ENCODE assay signal across 16 cellular contexts in the genomic region with DNA sequence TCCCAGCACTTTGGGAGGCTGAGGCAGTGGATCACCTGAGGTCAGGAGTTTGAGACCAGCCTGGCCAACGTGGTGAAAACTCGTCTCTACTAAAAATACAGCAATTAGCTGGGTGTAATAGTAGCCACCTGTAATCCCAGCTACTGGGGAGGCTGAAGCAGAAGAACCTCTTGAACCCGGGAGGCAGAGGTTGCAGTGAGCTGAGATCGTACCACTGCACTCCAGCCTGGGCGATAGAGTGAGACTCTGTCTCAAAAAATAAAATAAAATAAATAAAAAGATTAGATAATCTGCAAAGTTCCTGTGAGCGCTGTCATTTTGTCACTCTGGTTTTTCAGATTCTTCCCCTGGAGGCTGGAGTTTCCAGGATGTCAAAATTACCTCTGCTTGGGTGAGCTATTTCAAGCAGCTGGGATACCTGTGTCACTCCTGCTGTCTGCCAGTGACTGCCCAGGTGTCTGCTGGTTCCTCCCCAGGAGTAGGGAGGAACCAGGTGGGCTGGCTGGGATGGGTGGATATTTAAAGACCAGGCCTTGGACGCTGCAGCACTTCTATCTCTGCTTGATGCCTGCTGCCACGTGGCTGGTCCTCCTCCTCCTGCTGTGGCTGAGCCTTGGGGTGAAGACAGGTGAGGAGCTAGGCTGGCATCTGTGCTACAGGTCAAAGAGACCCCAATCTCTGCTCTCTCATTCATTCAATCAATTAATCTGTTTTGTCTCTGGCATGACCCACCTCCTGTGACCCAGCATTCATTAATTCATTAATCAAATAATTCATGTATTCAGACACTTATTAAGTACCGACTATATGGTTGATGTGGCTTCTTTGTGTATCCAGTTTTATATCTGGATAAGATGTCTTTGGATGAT. TPM values are rescaled to one million over a fixed set of nuclear protein-coding genes. Genes with fewer than 3 reads are reported as not detected.
DNase-seq lines count a peak whose midpoint lies in the region; ATAC-seq, FAIRE-seq and TF ChIP-seq lines count a peak whose summit lies in the region.
"Had no signal": no experiment of that assay in that cellular context is flagged by ENCODE, and none has a peak within 500 bp of the region (broad histone marks: within the 10 kb centered on the region; RNA-seq: fewer than 3 reads in every experiment).

No MANE protein-coding gene starts in this region.

- H3K4me2 ChIP-seq in IMR-90 (ENCODE audit: low read depth, low read length) (no peak overlapping the region), K562 (ENCODE audit: insufficient read depth, low read length) (no peak overlapping the region)
- H3K4me2 ChIP-seq: SK-N-SH had no signal

- no peak overlapping the region for H3K56ac ChIP-seq in IMR-90 (ENCODE audit: extremely low read depth, insufficient read depth, low read length)

- in situ Hi-C loops in IMR-90 (cut with MboI; ENCODE audit: low sequenced_read_pairs) = no loop called here
- in situ Hi-C loops in K562 (cut with MboI) = loop anchor here (10.0 to 25.0 kb wide), 3 partner anchors 511 to 1954 kb away; a partner anchor contains a TSS

- TF ChIP-seq RAD21 in IMR-90 (IDR thresholded peaks at IDR 0.05; ENCODE audit: low read length) (no peak), K562 (CRISPR knock-in tag; conservative IDR thresholded peaks at IDR 0.05 in 1 of 2, IDR thresholded peaks at IDR 0.05 in 1 of 2) (no peak)

- H2AK5ac ChIP-seq in IMR-90 (ENCODE audit: low read depth, low read length) = no peak overlapping the region

- no peaks in the 10 kb centered on the region for H3K79me2 ChIP-seq in K562 (ENCODE audit: control insufficient read depth, insufficient read depth, low read length)

- H3K27ac ChIP-seq in IMR-90 (ENCODE audit: insufficient read depth, low read length) (no peak overlapping the region), K562 (ENCODE audit: extremely low read depth, low read depth, low read length) (no peak overlapping the region)

- BruUV-seq in IMR-90 (replicated peaks; lab: Mats Ljungman, UMichigan) (no TSS peak), K562 (replicated peaks; lab: Mats Ljungman, UMichigan) (no TSS peak)

- no peak overlapping the region for H4K5ac ChIP-seq in IMR-90 (ENCODE audit: low read depth, low read length)

- no peak overlapping the region for H4K91ac ChIP-seq in IMR-90 (ENCODE audit: insufficient read depth, low read depth, low read length)

- H3K27me3 ChIP-seq in IMR-90 (ENCODE audit: control insufficient read depth, insufficient read depth, low read length) (peaks cover 9% of the 10 kb centered on the region), K562 (ENCODE audit: control insufficient read depth in 2 of 2, insufficient read depth in 2 of 2, low read length in 2 of 2) (no peaks in the 10 kb centered on the region)
- H3K27me3 ChIP-seq: BE2C had no signal

- TF ChIP-seq EP300 in K562 (IDR thresholded peaks at IDR 0.05; ENCODE audit: low read length) = no peak

- no peak overlapping the region for H3K14ac ChIP-seq in IMR-90 (replicated peaks; ENCODE audit: low read depth, low read length)

- no peak overlapping the region for H2BK15ac ChIP-seq in IMR-90 (ENCODE audit: low read depth, low read length)

- H3K9me3 ChIP-seq in IMR-90 (ENCODE audit: control insufficient read depth, insufficient read depth, low read length) = 0 out of 2 replicates have a peak, but pooled peaks cover 1% of the 10 kb centered on the region
- H3K9me3 ChIP-seq in K562 (replicated peaks; ENCODE audit: control insufficient read depth, insufficient read depth, low read depth, low read length) = no peaks in the 10 kb centered on the region
- H3K9me3 ChIP-seq: BE2C, SK-N-SH had no signal

- H4K20me1 ChIP-seq in IMR-90 (ENCODE audit: insufficient read depth, low read length) (peaks cover 4% of the 10 kb centered on the region; the same call in 1 of the 2 replicates), K562 (replicated peaks; ENCODE audit: control insufficient read depth, insufficient read depth, low read length) (no peaks in the 10 kb centered on the region)

- H4K8ac ChIP-seq in IMR-90 (ENCODE audit: low read depth in 2 of 2, low read length in 2 of 2) = no peak overlapping the region

- H3K23ac ChIP-seq in IMR-90 (ENCODE audit: low read depth, low read length) = no peak overlapping the region

- ATAC-seq in IMR-90 (ENCODE audit: low read depth) = no peak
- ATAC-seq in K562 = no peak

- H3K18ac ChIP-seq in IMR-90 (ENCODE audit: low read depth, low read length) = no peak overlapping the region

- no peak overlapping the region for H2AK9ac ChIP-seq in IMR-90 (replicated peaks; ENCODE audit: low read depth, low read length, poor library complexity)

- H2AFZ ChIP-seq in IMR-90 (replicated peaks; ENCODE audit: low read length, poor library complexity) = no peak overlapping the region
- H2AFZ ChIP-seq in K562 (ENCODE audit: low read depth, low read length) = no peak overlapping the region

- no peak for FAIRE-seq in K562 (lab: Jason Lieb, UNC)

- dilution Hi-C loops in IMR-90 (cut with HindIII; ENCODE audit: low sequenced_read_pairs, unreplicated experiment) = no loop called here

- TF ChIP-seq CTCF in IMR-90 (conservative IDR thresholded peaks at IDR 0.05; ENCODE audit: low read depth, low read length) (no peak), K562 (IDR thresholded peaks at IDR 0.05 in 2 of 3, conservative IDR thresholded peaks at IDR 0.05 in 1 of 3; ENCODE audit: insufficient read depth in 2 of 3, low read depth in 1 of 3, low read length in 3 of 3) (no peak)

- peaks cover 0 to 7% of the 10 kb centered on the region in 2 experiments; a peak in 2 of 4 replicates for H3K79me1 ChIP-seq in IMR-90 (ENCODE audit: low read depth in 1 of 2, low read length in 2 of 2)

- POLR2A ChIA-PET in IMR-90 (lab: Charles Lee; ENCODE audit: unreplicated experiment) (no interaction called here), K562 (lab: Yijun Ruan, JAX) (interaction anchor here (0.6 to 1.7 kb wide), 4 partner anchors 9 to 479 kb away, joined by 3 to 5 read pairs (median 4); no protein-coding TSS in a partner anchor)

- H3K4me1 ChIP-seq in IMR-90 (ENCODE audit: control insufficient read depth, insufficient read depth, low read length) (peaks cover 11% of the 10 kb centered on the region), K562 (replicated peaks in 1 of 2; ENCODE audit: control insufficient read depth in 2 of 2, insufficient read depth in 2 of 2, low read length in 2 of 2) (peaks cover 10 to 16% of the 10 kb centered on the region in 2 experiments; a peak in 4 of 5 replicates)
- H3K4me1 ChIP-seq: BE2C had no signal

- no peak overlapping the region for H2BK120ac ChIP-seq in IMR-90 (ENCODE audit: low read depth, low read length)

- WGBS in IMR-90 (ENCODE audit: extremely low coverage in 2 of 2, insufficient read length in 1 of 2), 2 experiments = 70% methylated on average over 8 of the region's 9 CpGs; no CpG with 5 or more reads in 1 of the 2 experiments
- WGBS in K562 (ENCODE audit: insufficient coverage, low coverage, missing lambda C conversion rate) = 54% methylated on average over 9 of the region's 9 CpGs

- peaks cover 13% of the 10 kb centered on the region for H3K9me1 ChIP-seq in IMR-90 (ENCODE audit: insufficient read depth, low read length)
- no peaks in the 10 kb centered on the region for H3K9me1 ChIP-seq in K562 (ENCODE audit: control insufficient read depth, insufficient read depth, low read length)

- H3K4me3 ChIP-seq in IMR-90 (ENCODE audit: insufficient read depth, low read depth, low read length) = no peak overlapping the region
- H3K4me3 ChIP-seq in K562 = no peak overlapping the region

- H2BK5ac ChIP-seq in IMR-90 (ENCODE audit: low read depth, low read length, poor library complexity, severe bottlenecking) = no peak overlapping the region

- H2BK20ac ChIP-seq in IMR-90 (ENCODE audit: low read depth, low read length) = no peak overlapping the region

- DNase-seq in EL (peak; percentile 19), IMR-90 (no peak), K562 (ENCODE audit: extremely low read depth in 1 of 4, low spot score in 3 of 4) (peak in 2 of 4 experiments; percentile 17 to 34), SK-N-DZ (ENCODE audit: low spot score) (no peak), NCI-H510A (lab: John Stamatoyannopoulos, UW) (no peak), T-helper 1 cell (no peak)
- DNase-seq in stimulated activated CD8-positive, alpha-beta memory T cell treated with anti-CD3 and anti-CD28 coated beads, Interleukin-4, amount 100 ng/mL, for 48 hours = peak; percentile 23
- DNase-seq: BE2C; CD8-positive, alpha-beta memory T cell; DMS 273 treated with DMSO at 0.1 percent for 48 hours; NCI-H1436; NCI-H2227 treated with DMSO at 0.1 percent for 48 hours; NCI-H526; NK-92 treated with Interleukin-12 subunit alpha and Interleukin-12 subunit beta, amount 100 ng/mL, for 24 hours; SK-N-SH had no signal

- TF ChIP-seq POLR2A in IMR-90 (IDR thresholded peaks at IDR 0.05; ENCODE audit: low read depth, low read length) = no peak
- TF ChIP-seq POLR2A in K562 (conservative IDR thresholded peaks at IDR 0.05) = peak; percentile 22; the same call in 1 of the 2 replicates

- no peak overlapping the region for H3K4ac ChIP-seq in IMR-90 (ENCODE audit: low read depth, low read length)

- intact Hi-C loops in IMR-90 (cut with micrococcal nuclease) = no loop called here
- intact Hi-C loops in K562 (cut with micrococcal nuclease) = loop anchor here (10.0 kb wide), 1 partner anchor 426 kb away; a partner anchor contains a TSS

- H3K36me3 ChIP-seq in IMR-90 (ENCODE audit: control insufficient read depth, insufficient read depth, low read length) = peaks cover 3% of the 10 kb centered on the region; the same call in 1 of the 2 replicates
- peaks cover 31% of the 10 kb centered on the region for H3K36me3 ChIP-seq in K562 (ENCODE audit: control insufficient read depth, insufficient read depth, low read length)
- H3K36me3 ChIP-seq: BE2C had no signal

- H3K9ac ChIP-seq in IMR-90 (ENCODE audit: low read depth, low read length) (no peak overlapping the region), K562 (ENCODE audit: insufficient read depth in 1 of 2, low read depth in 2 of 2, low read length in 2 of 2) (0 out of 4 replicates have a peak overlapping the region, but pooled peaks of 1 of the 2 experiments have one; percentile 1)
- H3K9ac ChIP-seq: SK-N-SH had no signal

- CTCF ChIA-PET in IMR-90 (lab: Yijun Ruan, JAX) = interaction anchor here (0.5 kb wide), 1 partner anchor 493 kb away, joined by 3 read pairs; no protein-coding TSS in a partner anchor
- CTCF ChIA-PET in K562 (lab: Yijun Ruan, JAX; ENCODE audit: low intra/inter-chr PET ratio) = no interaction called here

RNA-seq across cellular contexts. Expression of a gene that starts 19.5 kb away (rescaled TPM):
- total RNA-seq in IMR-90 (2012; rRNA removed) (not detected in 2 replicates), K562 (2014; rRNA removed) (not detected in 2 replicates), K562 (2014; rRNA removed; fragmentation: Illumina TruSeq; extraction: Trizol) (not detected in 2 replicates), K562 (2015; rRNA removed; fragmentation: Illumina TruSeq; extraction: Trizol) (0.18 TPM in 1 of 2 replicates, not detected in the other), K562 (2021) (0.16 and 0.25 TPM in 2 replicates)
- polyA plus RNA-seq in IMR-90 (2012; rRNA removed) (0.12 and 0.24 TPM in 2 replicates), K562 (2011; rRNA removed) (0.11 and 0.15 TPM in 2 replicates), K562 (2014; fragmentation: Illumina TruSeq; extraction: Trizol) (0.15 and 0.44 TPM in 2 replicates), K562 (2014; fragmentation: Nextera tagmentation; extraction: Ambion mirVana) (under 1 TPM in 1 of 2 experiments, not detected in 1; 0.03 TPM), K562 (2014; rRNA removed) (0.22 and 0.23 TPM in 2 replicates)
- 0.11 TPM in 1 of 2 replicates, not detected in the other for polyA plus RNA-seq in IMR-90 (2012; cell fraction: cytosol; rRNA removed)
- polyA plus RNA-seq in IMR-90 (2012; cell fraction: nucleus; rRNA removed; ENCODE audit: low replicate concordance) = 1.7 TPM in 2 replicates
- 0.51 and 0.63 TPM in 2 replicates for total RNA-seq in K562 (2011; cell fraction: chromatin; rRNA removed; ENCODE audit: low replicate concordance)
- 0.17 and 0.39 TPM in 2 replicates for total RNA-seq in K562 (2011; cell fraction: nucleolus; rRNA removed)
- total RNA-seq in K562 (2011; cell fraction: nucleoplasm; rRNA removed) = not detected in 2 replicates
- polyA plus RNA-seq in K562 (2011; cell fraction: cytosol; rRNA removed) = 0.09 and 0.12 TPM in 2 replicates
- 0.41 and 0.63 TPM in 2 replicates for polyA plus RNA-seq in K562 (2011; cell fraction: nucleus; rRNA removed)
- 0.22 and 1.2 TPM in 2 replicates for polyA plus RNA-seq in K562 (2012)
- polyA minus RNA-seq in K562 (2011; rRNA and poly(A)+ RNA removed) = not detected in 2 replicates
- not detected in 2 replicates for polyA minus RNA-seq in K562 (2011; cell fraction: cytosol; rRNA and poly(A)+ RNA removed)
- not detected in 2 replicates for polyA minus RNA-seq in K562 (2011; cell fraction: nucleus; rRNA and poly(A)+ RNA removed)
- polyA plus RNA-seq in SK-N-DZ (2014; cell fraction: cytosol; rRNA removed) = 0.54 TPM in 1 of 2 replicates, not detected in the other
- polyA plus RNA-seq in SK-N-DZ (2014; cell fraction: nucleus; rRNA removed) = 0.65 and 1.1 TPM in 2 replicates
- total RNA-seq: HT1080 had no signal
- polyA plus RNA-seq: CD8-positive, alpha-beta memory T cell had no signal

Comparison
In these comparisons a context has a peak if more than half of its experiments do, and no peak if none do; other contexts are left out.
1. DNase-seq: peak in EL (single experiment) and stimulated activated CD8-positive, alpha-beta memory T cell treated with anti-CD3 and anti-CD28 coated beads, Interleukin-4, amount 100 ng/mL, for 48 hours (single experiment); none in IMR-90 (single experiment), SK-N-DZ (single experiment), NCI-H510A (single experiment) and T-helper 1 cell (0 of 5).